16 cellular contexts compared by ENCODE assay signal in genomic region chr12:101695698-101696097, GRCh38. TPM values are rescaled to one million over a fixed set of nuclear protein-coding genes. Genes with fewer than 3 reads are reported as not detected.
DNase-seq lines count a peak whose midpoint lies in the region; ATAC-seq and TF ChIP-seq lines count a peak whose summit lies in the region.
"Had no signal": no experiment of that assay in that cellular context is flagged by ENCODE, and none has a peak within 500 bp of the region (broad histone marks: within the 10 kb centered on the region; RNA-seq: fewer than 3 reads in every experiment).

No MANE protein-coding gene starts in this region.

- intact Hi-C loops in activated B cell treated with CpG ODN at 0.5 μM for 24 hours (cut with micrococcal nuclease) (loop anchor here (2.0 to 5.0 kb wide), 5 partner anchors 63 to 367 kb away; partner anchors contain the start of gene GNPTAB), head of caudate nucleus (cut with DNase I) (no loop called here)

- H3K4me1 Mint-ChIP-seq in IgD-negative memory B cell (peaks cover 33 to 40% (median 33%) of the 10 kb centered on the region in 3 donors), activated B cell treated with CpG ODN at 0.5 μM for 24 hours (peaks cover 44% of the 10 kb centered on the region)
- H3K4me1 Mint-ChIP-seq in stimulated activated effector memory CD8-positive, alpha-beta T cell treated with anti-CD3 and anti-CD28 coated beads, Interleukin-12 subunit alpha, Interleukin-12 subunit beta, amount 100 ng/mL, for 72 hours = peaks cover 25% of the 10 kb centered on the region

- H3K36me3 Mint-ChIP-seq in IgD-negative memory B cell = no peaks in the 10 kb centered on the region
- peaks cover 10% of the 10 kb centered on the region for H3K36me3 Mint-ChIP-seq in activated B cell treated with CpG ODN at 0.5 μM for 24 hours (ENCODE audit: low read depth)
- peaks cover 5% of the 10 kb centered on the region for H3K36me3 Mint-ChIP-seq in stimulated activated effector memory CD8-positive, alpha-beta T cell treated with anti-CD3 and anti-CD28 coated beads, Interleukin-12 subunit alpha, Interleukin-12 subunit beta, amount 100 ng/mL, for 72 hours
- H3K36me3 Mint-ChIP-seq: activated naive CD8-positive, alpha-beta T cell treated with anti-CD3 and anti-CD28 coated beads, Interleukin-2, amount 10 ng/mL, durations not matched to agents 7 days and 5 days; natural killer cell had no signal

- H3K9me3 Mint-ChIP-seq in IgD-negative memory B cell (no peaks in the 10 kb centered on the region), activated B cell treated with CpG ODN at 0.5 μM for 24 hours (no peaks in the 10 kb centered on the region)
- no peaks in the 10 kb centered on the region for H3K9me3 Mint-ChIP-seq in stimulated activated effector memory CD8-positive, alpha-beta T cell treated with anti-CD3 and anti-CD28 coated beads, Interleukin-12 subunit alpha, Interleukin-12 subunit beta, amount 100 ng/mL, for 72 hours
- H3K9me3 Mint-ChIP-seq: activated naive CD8-positive, alpha-beta T cell treated with anti-CD3 and anti-CD28 coated beads, Interleukin-2, amount 10 ng/mL, durations not matched to agents 7 days and 5 days; natural killer cell had no signal

- H3K4me3 Mint-ChIP-seq in IgD-negative memory B cell = peak overlapping the region; percentile 47 to 98 (median 68)
- peak overlapping the region; percentile 19 for H3K4me3 Mint-ChIP-seq in activated B cell treated with CpG ODN at 0.5 μM for 24 hours
- no peak overlapping the region for H3K4me3 Mint-ChIP-seq in stimulated activated effector memory CD8-positive, alpha-beta T cell treated with anti-CD3 and anti-CD28 coated beads, Interleukin-12 subunit alpha, Interleukin-12 subunit beta, amount 100 ng/mL, for 72 hours

- no peak for ATAC-seq in activated B cell treated with CpG ODN at 0.5 μM for 24 hours (ENCODE audit: low read depth)
- no peak for ATAC-seq in stimulated activated effector memory CD8-positive, alpha-beta T cell treated with anti-CD3 and anti-CD28 coated beads, Interleukin-12 subunit alpha, Interleukin-12 subunit beta, amount 100 ng/mL, for 72 hours
- no peak for ATAC-seq in HG03439 (IDR thresholded peaks at IDR 0.05; ENCODE audit: unreplicated experiment)
- ATAC-seq: gastroesophageal sphincter, natural killer cell had no signal

- H3K27ac Mint-ChIP-seq in IgD-negative memory B cell = peak overlapping the region; percentile 86 to 99 (median 99)
- H3K27ac Mint-ChIP-seq in activated B cell treated with CpG ODN at 0.5 μM for 24 hours = peak overlapping the region; percentile 93
- H3K27ac Mint-ChIP-seq in stimulated activated effector memory CD8-positive, alpha-beta T cell treated with anti-CD3 and anti-CD28 coated beads, Interleukin-12 subunit alpha, Interleukin-12 subunit beta, amount 100 ng/mL, for 72 hours = peak overlapping the region; percentile 52
- H3K27ac Mint-ChIP-seq: natural killer cell had no signal

- no peak for TF ChIP-seq CTCF in activated B cell treated with CpG ODN at 0.5 μM for 24 hours (IDR thresholded peaks at IDR 0.05)
- no peak for TF ChIP-seq CTCF in fibroblast of mammary gland (conservative IDR thresholded peaks at IDR 0.05; ENCODE audit: control insufficient read depth, insufficient read depth, low read depth, low read length)

- H3K27me3 Mint-ChIP-seq in IgD-negative memory B cell (no peaks in the 10 kb centered on the region), activated B cell treated with CpG ODN at 0.5 μM for 24 hours (no peaks in the 10 kb centered on the region)

- CTCF ChIA-PET in activated B cell treated with CpG ODN at 0.5 μM for 24 hours (lab: Charles Lee) = no interaction called here

- POLR2A ChIA-PET in activated B cell treated with CpG ODN at 0.5 μM for 24 hours (lab: Charles Lee) = no interaction called here

- no peak overlapping the region for H3K4me3 ChIP-seq in fibroblast of mammary gland (ENCODE audit: control insufficient read depth, low read depth, low read length)
- H3K4me3 ChIP-seq: SJSA1 had no signal

- DNase-seq in activated B cell treated with CpG ODN at 0.5 μM for 24 hours (no peak), fibroblast of mammary gland (ENCODE audit: low read depth) (peak; percentile 56), head of caudate nucleus (no peak), putamen (ENCODE audit: low spot score) (no peak)
- no peak for DNase-seq in stimulated activated effector memory CD8-positive, alpha-beta T cell treated with anti-CD3 and anti-CD28 coated beads, Interleukin-12 subunit alpha, Interleukin-12 subunit beta, amount 100 ng/mL, for 72 hours (ENCODE audit: low spot score in 2 of 2)
- DNase-seq: activated naive CD8-positive, alpha-beta T cell treated with anti-CD3 and anti-CD28 coated beads, Interleukin-2, amount 10 ng/mL, durations not matched to agents 7 days and 5 days; natural killer cell; NCI-H187; NCI-H774; substantia nigra had no signal

RNA-seq across cellular contexts. Expression of gene CHPT1, which starts 1.7 kb away (rescaled TPM):
- polyA plus RNA-seq in IgD-negative memory B cell = 50.9 TPM
- 36.8 and 42.7 TPM in 2 replicates for total RNA-seq in activated B cell treated with CpG ODN at 0.5 μM for 24 hours

RNA-seq across cellular contexts. Expression of gene SYCP3, which starts 43.6 kb away (rescaled TPM):
- 0.33 TPM for polyA plus RNA-seq in IgD-negative memory B cell
- 0.17 and 0.49 TPM in 2 replicates for total RNA-seq in activated B cell treated with CpG ODN at 0.5 μM for 24 hours
- total RNA-seq: dermis microvascular lymphatic vessel endothelial cell, kidney epithelial cell, SJSA1 had no signal
